ENCODE assay signal across 8 cellular contexts in the genomic region with DNA sequence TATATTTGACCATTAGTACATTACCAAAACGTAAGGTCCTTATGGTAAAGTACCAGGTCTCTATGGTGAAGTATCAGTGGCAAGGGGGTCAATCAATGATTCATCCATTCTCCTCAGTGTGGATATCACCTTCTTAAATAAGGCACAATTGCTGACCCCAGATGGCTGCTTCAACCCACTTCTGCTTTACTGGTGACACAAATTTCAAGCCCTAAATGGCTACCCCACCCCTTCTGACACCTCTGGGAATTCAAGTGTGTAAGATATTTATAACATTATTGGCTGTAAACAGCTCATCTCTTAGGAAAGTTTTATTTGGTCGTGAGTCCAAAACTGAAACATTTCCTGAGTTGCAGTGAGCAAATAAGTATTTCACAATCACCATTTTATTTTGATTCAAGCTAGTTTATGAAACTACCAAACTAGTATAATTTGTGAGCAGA. TPM values are rescaled to one million over a fixed set of nuclear protein-coding genes. Genes with fewer than 3 reads are reported as not detected.
A peak's percentile ranks its signal among the peaks of the same experiment; 100 is the strongest.
DNase-seq lines count a peak whose midpoint lies in the region; ATAC-seq and TF ChIP-seq lines count a peak whose summit lies in the region.

No MANE protein-coding gene starts in this region.

- peaks cover 70% of the 10 kb centered on the region for H3K4me1 Mint-ChIP-seq in CD14-positive monocyte

- peak overlapping the region; percentile 39 for H3K27ac ChIP-seq in upper lobe of right lung

- no peak overlapping the region for H3K4me3 ChIP-seq in upper lobe of right lung

- no peaks in the 10 kb centered on the region for H3K27me3 ChIP-seq in upper lobe of right lung

- intact Hi-C loops in CD14-positive monocyte (cut with micrococcal nuclease) (loop anchor here (5.0 to 10.0 kb wide), 2 partner anchors 36 to 49 kb away; a partner anchor contains a TSS), upper lobe of right lung (cut with DNase I) (no loop called here)

- TF ChIP-seq CTCF in CD14-positive monocyte (IDR thresholded peaks at IDR 0.05) = no peak
- no peak for TF ChIP-seq CTCF in upper lobe of right lung (IDR thresholded peaks at IDR 0.05)

- peaks cover 4 to 16% of the 10 kb centered on the region in 2 donors for H3K36me3 Mint-ChIP-seq in CD14-positive monocyte

- ATAC-seq in GM21619 (IDR thresholded peaks at IDR 0.05; ENCODE audit: unreplicated experiment) (peak; percentile 71), upper lobe of right lung (peak; percentile 69)

- DNase-seq in CD14-positive monocyte (ENCODE audit: low spot score) = peak; percentile 88
- peak; percentile 87 for DNase-seq in MV-4-11 (lab: John Stamatoyannopoulos, UW)
- DNase-seq in fibroblast of the conjunctiva (ENCODE audit: low read depth) = peak; percentile 38
- no peak for DNase-seq in upper lobe of right lung
- no peak for DNase-seq in mesenteric fat pad (ENCODE audit: low spot score)
- no peak for DNase-seq in HuH-7.5 (ENCODE audit: low spot score)
- no peak for DNase-seq in activated effector memory CD4-positive, alpha-beta T cell treated with anti-CD3 and anti-CD28 coated beads, Interleukin-2, amount 50 U/mL, for 16 hours

- H3K36me3 ChIP-seq in upper lobe of right lung = no peaks in the 10 kb centered on the region

- H3K9me3 Mint-ChIP-seq in CD14-positive monocyte = peaks cover 0 to 4% (median 0%) of the 10 kb centered on the region in 7 donors

- H3K4me3 Mint-ChIP-seq in CD14-positive monocyte = peak overlapping the region; percentile 48 to 53

- no peaks in the 10 kb centered on the region for H3K9me3 ChIP-seq in upper lobe of right lung

- peak overlapping the region; percentile 86 to 99 (median 98) for H3K27ac Mint-ChIP-seq in CD14-positive monocyte

- peaks cover 0 to 3% (median 3%) of the 10 kb centered on the region in 3 donors for H3K27me3 Mint-ChIP-seq in CD14-positive monocyte (ENCODE audit: low read depth in 3 of 3)

- H3K4me1 ChIP-seq in upper lobe of right lung = peaks cover 68% of the 10 kb centered on the region

RNA-seq across cellular contexts. Expression of a gene that starts 7.9 kb away (rescaled TPM):
- 1 to 10 TPM; 2.8 to 3.8 TPM for polyA plus RNA-seq in CD14-positive monocyte
- 11.0 TPM for total RNA-seq in upper lobe of right lung
- 11.9 TPM for total RNA-seq in mesenteric fat pad

RNA-seq across cellular contexts. Expression of a gene that starts 34.3 kb away (rescaled TPM):
- polyA plus RNA-seq in CD14-positive monocyte = 10 to 100 TPM; 83.3 TPM
- total RNA-seq in upper lobe of right lung (81.5 TPM), mesenteric fat pad (74.2 TPM)

Comparison
In these comparisons a context has a peak if more than half of its experiments do, and no peak if none do; other contexts are left out.
1. DNase-seq: peak in CD14-positive monocyte (single experiment), MV-4-11 (single experiment) and fibroblast of the conjunctiva (single experiment); none in upper lobe of right lung (single experiment), mesenteric fat pad (single experiment), HuH-7.5 (single experiment) and activated effector memory CD4-positive, alpha-beta T cell treated with anti-CD3 and anti-CD28 coated beads, Interleukin-2, amount 50 U/mL, for 16 hours (single experiment).